In genomic region chr1:16156848-16157495, GRCh38 we compare ENCODE assay signal across 12 cellular contexts. TPM values are rescaled to one million over a fixed set of nuclear protein-coding genes. Genes with fewer than 3 reads are reported as not detected.
DNase-seq lines count a peak whose midpoint lies in the region; FAIRE-seq and TF ChIP-seq lines count a peak whose summit lies in the region.
"Had no signal": no experiment of that assay in that cellular context is flagged by ENCODE, and none has a peak within 500 bp of the region (broad histone marks: within the 10 kb centered on the region; RNA-seq: fewer than 3 reads in every experiment).

No MANE protein-coding gene starts in this region.

- no peaks in the 10 kb centered on the region for H3K9me3 Mint-ChIP-seq in chondrocyte (ENCODE audit: low read depth)
- H3K9me3 Mint-ChIP-seq: activated naive CD4-positive, alpha-beta T cell treated with anti-CD3 and anti-CD28 coated beads, Interleukin-2, amount 50 U/mL, for 24 hours had no signal

- peaks cover 13% of the 10 kb centered on the region for H3K36me3 ChIP-seq in mesodermal cell (ENCODE audit: control insufficient read depth, insufficient read depth, low read length)

- no peak overlapping the region for H3K4me3 ChIP-seq in mesodermal cell (ENCODE audit: extremely low read depth, insufficient read depth, low read length, poor library complexity, severe bottlenecking)

- H3K4me3 Mint-ChIP-seq in chondrocyte (ENCODE audit: unreplicated experiment), result no peak overlapping the region

- H3K27ac ChIP-seq in mesodermal cell (ENCODE audit: low read depth, low read length, severe bottlenecking), result peak overlapping the region; percentile 89
- H3K27ac ChIP-seq: VCaP had no signal

- peaks cover 1% of the 10 kb centered on the region for H3K36me3 Mint-ChIP-seq in chondrocyte (ENCODE audit: low read depth)
- H3K36me3 Mint-ChIP-seq: activated naive CD4-positive, alpha-beta T cell treated with anti-CD3 and anti-CD28 coated beads, Interleukin-2, amount 50 U/mL, for 24 hours had no signal

- H3K27me3 Mint-ChIP-seq in chondrocyte (ENCODE audit: low read depth), result no peaks in the 10 kb centered on the region

- peak; percentile 48 for FAIRE-seq in urothelium cell line (lab: Jason Lieb, UNC)

- H3K4me1 ChIP-seq in mesodermal cell (ENCODE audit: control insufficient read depth, insufficient read depth, low read length, poor library complexity, severe bottlenecking), result peaks cover 23% of the 10 kb centered on the region

- no peaks in the 10 kb centered on the region for H3K9me3 ChIP-seq in mesodermal cell (ENCODE audit: control insufficient read depth, low read length)

- no peak for TF ChIP-seq CTCF in chondrocyte (IDR thresholded peaks at IDR 0.05)

- peak; percentile 24 for DNase-seq in DMS53 (lab: John Stamatoyannopoulos, UW)
- no peak for DNase-seq in DMS53 treated with DMSO at 0.1 percent for 48 hours (lab: John Stamatoyannopoulos, UW; ENCODE audit: unreplicated experiment)
- DNase-seq in chondrocyte (ENCODE audit: low spot score), result no peak
- DNase-seq in urothelium cell line (ENCODE audit: low spot score), result no peak
- DNase-seq in NCI-H128 (lab: John Stamatoyannopoulos, UW; ENCODE audit: unreplicated experiment), result no peak
- DNase-seq in HCEC 1CT, result no peak
- DNase-seq in epidermal melanocyte (ENCODE audit: insufficient read length, low spot score), result no peak
- DNase-seq: NCI-H510A, posterior cingulate gyrus had no signal

- H3K27ac Mint-ChIP-seq in chondrocyte (ENCODE audit: unreplicated experiment), result peak overlapping the region; percentile 91
- H3K27ac Mint-ChIP-seq: activated naive CD4-positive, alpha-beta T cell treated with anti-CD3 and anti-CD28 coated beads, Interleukin-2, amount 50 U/mL, for 24 hours had no signal

- 63 to 65% methylated on average over 11 to 13 of the region's 13 CpGs for WGBS in mesodermal cell (ENCODE audit: insufficient coverage in 2 of 2), 2 experiments

- H3K4me1 Mint-ChIP-seq in chondrocyte (ENCODE audit: low read depth), result peaks cover 35% of the 10 kb centered on the region

RNA-seq across cellular contexts. Expression of gene EPHA2, which starts 1.1 kb away (rescaled TPM):
- total RNA-seq in chondrocyte, result 38.5 to 47.4 TPM (median 40.0 TPM) in 3 replicates
- polyA plus RNA-seq in mesodermal cell (2013, experiment 1 of 2), result 89.4 TPM
- 69.9 TPM for polyA plus RNA-seq in mesodermal cell (2013, experiment 2 of 2)

RNA-seq across cellular contexts. Expression of gene ARHGEF19, which starts 55.5 kb away (rescaled TPM):
- 14.4 to 17.7 TPM (median 16.1 TPM) in 3 replicates for total RNA-seq in chondrocyte
- 9.8 TPM for polyA plus RNA-seq in mesodermal cell (2013, experiment 1 of 2)
- polyA plus RNA-seq in mesodermal cell (2013, experiment 2 of 2), result 7.7 TPM
